1 cellular context compared by ENCODE assay signal in genomic region chr13:32087955-32088747, GRCh38.
A peak's percentile ranks its signal among the peaks of the same experiment; 100 is the strongest.
TF ChIP-seq lines count a peak whose summit lies in the region.

No MANE protein-coding gene starts in this region.

TF ChIP-seq in HepG2, 621 proteins besides CTCF, POLR2A, EP300 and RAD21 (continued from another document):
- TF ChIP-seq ZSCAN5A (CRISPR knock-in tag; IDR thresholded peaks at IDR 0.05; ENCODE audit: borderline replicate concordance) (no peak), FOXP1 (IDR thresholded peaks at IDR 0.05) (no peak), FOXP1 (CRISPR knock-in tag; IDR thresholded peaks at IDR 0.05) (peak; percentile 59), PRDM10 (CRISPR knock-in tag; IDR thresholded peaks at IDR 0.05; ENCODE audit: low read depth) (no peak), BCL6 (CRISPR knock-in tag; IDR thresholded peaks at IDR 0.05) (peak; percentile 51; the same call in 1 of the 2 replicates), CREM (IDR thresholded peaks at IDR 0.05) (peak; percentile 51), CREM (CRISPR knock-in tag; IDR thresholded peaks at IDR 0.05) (no peak), ZBTB20 (CRISPR knock-in tag; IDR thresholded peaks at IDR 0.05; ENCODE audit: borderline replicate concordance, low read depth) (0 out of 2 replicates have a peak, but pooled peaks have one; percentile 39), ZNF331 (CRISPR knock-in tag; IDR thresholded peaks at IDR 0.05) (0 out of 2 replicates have a peak, but pooled peaks have one; percentile 37), HDAC2 (CRISPR knock-in tag; IDR thresholded peaks at IDR 0.05) (peak; percentile 41; the same call in 1 of the 2 replicates), NAIF1 (CRISPR knock-in tag; IDR thresholded peaks at IDR 0.05; ENCODE audit: borderline replicate concordance) (no peak), AHDC1 (CRISPR knock-in tag; IDR thresholded peaks at IDR 0.05; ENCODE audit: borderline replicate concordance) (peak; percentile 37; the same call in 1 of the 2 replicates), EEA1 (CRISPR knock-in tag; IDR thresholded peaks at IDR 0.05; ENCODE audit: borderline replicate concordance) (no peak), ZNF317 (CRISPR knock-in tag; IDR thresholded peaks at IDR 0.05) (no peak), ARID5B (CRISPR knock-in tag; IDR thresholded peaks at IDR 0.05) (peak; percentile 84)
- TF ChIP-seq, protein P1, sequence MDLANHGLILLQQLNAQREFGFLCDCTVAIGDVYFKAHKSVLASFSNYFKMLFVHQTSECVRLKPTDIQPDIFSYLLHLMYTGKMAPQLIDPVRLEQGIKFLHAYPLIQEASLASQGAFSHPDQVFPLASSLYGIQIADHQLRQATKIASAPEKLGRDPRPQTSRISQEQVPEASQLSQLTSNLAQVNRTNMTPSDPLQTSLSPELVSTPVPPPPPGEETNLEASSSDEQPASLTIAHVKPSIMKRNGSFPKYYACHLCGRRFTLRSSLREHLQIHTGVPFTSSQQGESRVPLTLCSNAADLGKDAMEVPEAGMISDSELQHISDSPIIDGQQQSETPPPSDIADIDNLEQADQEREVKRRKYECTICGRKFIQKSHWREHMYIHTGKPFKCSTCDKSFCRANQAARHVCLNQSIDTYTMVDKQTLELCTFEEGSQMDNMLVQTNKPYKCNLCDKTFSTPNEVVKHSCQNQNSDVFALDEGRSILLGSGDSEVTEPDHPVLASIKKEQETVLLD (CRISPR knock-in tag; IDR thresholded peaks at IDR 0.05; ENCODE audit: low read depth), result no peak
